20 cellular contexts compared by ENCODE assay signal in genomic region chr6:125636671-125637070, GRCh38.
A peak's percentile ranks its signal among the peaks of the same experiment; 100 is the strongest.
DNase-seq lines count a peak whose midpoint lies in the region; TF ChIP-seq lines count a peak whose summit lies in the region.
"Had no signal": no experiment of that assay in that cellular context is flagged by ENCODE, and none has a peak within 500 bp of the region (broad histone marks: within the 10 kb centered on the region; RNA-seq: fewer than 3 reads in every experiment).

No MANE protein-coding gene starts in this region.

- peaks cover 2% of the 10 kb centered on the region for H3K4me1 ChIP-seq in mesendoderm (ENCODE audit: control insufficient read depth, low read depth, low read length)
- no peaks in the 10 kb centered on the region for H3K4me1 ChIP-seq in tibial artery
- H3K4me1 ChIP-seq: BE2C, Caco-2 had no signal

- H3K79me1 ChIP-seq in mesendoderm (ENCODE audit: low read length) = no peaks in the 10 kb centered on the region

- no peak overlapping the region for H4K5ac ChIP-seq in mesendoderm (ENCODE audit: low read length)

- H3K56ac ChIP-seq in mesendoderm (ENCODE audit: low read length) = no peak overlapping the region

- H2AK5ac ChIP-seq in mesendoderm (ENCODE audit: low read length) = no peak overlapping the region

- H3K36me3 ChIP-seq in mesendoderm (ENCODE audit: control insufficient read depth, insufficient read depth, low read length) (no peaks in the 10 kb centered on the region), tibial artery (no peaks in the 10 kb centered on the region)
- H3K36me3 ChIP-seq: BE2C, BLaER1 had no signal

- peak; percentile 83 for DNase-seq in SK-MEL-5 (ENCODE audit: low read depth, low spot score)
- peak; percentile 7 to 34 for DNase-seq in erythroblast (lab: John Stamatoyannopoulos, UW)
- DNase-seq in mesendoderm = peak; percentile 84
- DNase-seq in immature natural killer cell = no peak
- no peak for DNase-seq in kidney glomerular epithelial cell (lab: John Stamatoyannopoulos, UW)
- no peak for DNase-seq in tibial artery
- DNase-seq: 8988T; ACHN; BE2C; C1 segment of cervical spinal cord; Caco-2; Calu3; CD4-positive, alpha-beta memory T cell; CD4-positive, CD25-positive, alpha-beta regulatory T cell; CD8-positive, alpha-beta memory T cell; DMS79 treated with DMSO at 0.1 percent for 48 hours; GF-D8 had no signal

- no peak for TF ChIP-seq CTCF in tibial artery (IDR thresholded peaks at IDR 0.05)

- H3K4ac ChIP-seq in mesendoderm (ENCODE audit: low read depth, low read length) = no peak overlapping the region

- no peaks in the 10 kb centered on the region for H3K79me2 ChIP-seq in mesendoderm (ENCODE audit: control insufficient read depth, insufficient read depth, low read length)

- no peaks in the 10 kb centered on the region for H3K27me3 ChIP-seq in mesendoderm (ENCODE audit: insufficient read depth, low read length, poor library complexity)
- H3K27me3 ChIP-seq in tibial artery = no peaks in the 10 kb centered on the region
- H3K27me3 ChIP-seq: BE2C, BLaER1 had no signal

- no peaks in the 10 kb centered on the region for H3K9me3 ChIP-seq in tibial artery
- H3K9me3 ChIP-seq: BE2C, BLaER1, Caco-2 had no signal

- no peak overlapping the region for H4K8ac ChIP-seq in mesendoderm (ENCODE audit: low read depth, low read length)

- H2BK5ac ChIP-seq in mesendoderm (ENCODE audit: low read length) = no peak overlapping the region

- H2BK15ac ChIP-seq in mesendoderm (replicated peaks; ENCODE audit: low read depth) = no peak overlapping the region

- no peak overlapping the region for H3K9ac ChIP-seq in mesendoderm (ENCODE audit: low read length)
- H3K9ac ChIP-seq: BLaER1 had no signal

- no peaks in the 10 kb centered on the region for H3K9me3 Mint-ChIP-seq in immature natural killer cell
- H3K9me3 Mint-ChIP-seq: CD4-positive, alpha-beta memory T cell; CD8-positive, alpha-beta memory T cell had no signal

- H3K27ac Mint-ChIP-seq in immature natural killer cell = no peak overlapping the region
- H3K27ac Mint-ChIP-seq: CD14-positive monocyte; CD4-positive, alpha-beta memory T cell; CD4-positive, CD25-positive, alpha-beta regulatory T cell; CD8-positive, alpha-beta memory T cell had no signal

- H3K4me1 Mint-ChIP-seq in immature natural killer cell = no peaks in the 10 kb centered on the region
- H3K4me1 Mint-ChIP-seq: CD14-positive monocyte; CD4-positive, CD25-positive, alpha-beta regulatory T cell; CD8-positive, alpha-beta memory T cell had no signal

- H3K23ac ChIP-seq in mesendoderm (ENCODE audit: low read length) = no peak overlapping the region

- H3K27ac ChIP-seq in mesendoderm (ENCODE audit: low read depth, low read length) (no peak overlapping the region), tibial artery (no peak overlapping the region)
- H3K27ac ChIP-seq: BLaER1 had no signal

- H3K4me3 ChIP-seq in mesendoderm (ENCODE audit: low read length) (no peak overlapping the region), tibial artery (no peak overlapping the region)
- H3K4me3 ChIP-seq: BLaER1, GM12878 had no signal

- in situ Hi-C loops in SK-MEL-5 (cut with HindIII; ENCODE audit: low pct_unique_long_range_greater_than_20kb, low sequenced_read_pairs) = no loop called here

- no peak overlapping the region for H2BK120ac ChIP-seq in mesendoderm (ENCODE audit: low read depth, low read length)

- WGBS in mesendoderm (ENCODE audit: extremely low coverage, insufficient coverage, low lambda C conversion rate) = no CpG with 5 or more reads among the region's 1 CpG

- TF ChIP-seq POLR2A in erythroblast (IDR thresholded peaks at IDR 0.05; ENCODE audit: low read length) = no peak

- H3K27me3 Mint-ChIP-seq in immature natural killer cell (ENCODE audit: low read depth in 3 of 3) = peaks cover 0 to 9% (median 2%) of the 10 kb centered on the region in 3 donors
- H3K27me3 Mint-ChIP-seq: CD4-positive, CD25-positive, alpha-beta regulatory T cell had no signal

- H3K4me3 Mint-ChIP-seq in immature natural killer cell = no peak overlapping the region
- H3K4me3 Mint-ChIP-seq: CD14-positive monocyte; CD4-positive, alpha-beta memory T cell; CD4-positive, CD25-positive, alpha-beta regulatory T cell; CD8-positive, alpha-beta memory T cell had no signal

- H3K4me2 ChIP-seq in mesendoderm (ENCODE audit: low read length) = no peak overlapping the region
- H3K4me2 ChIP-seq: BLaER1 had no signal

- intact Hi-C loops in tibial artery (cut with DNase I; ENCODE audit: low total_unique reads) = no loop called here

- no peak overlapping the region for H3K18ac ChIP-seq in mesendoderm (ENCODE audit: low read length)

- no peaks in the 10 kb centered on the region for H3K36me3 Mint-ChIP-seq in immature natural killer cell
- H3K36me3 Mint-ChIP-seq: CD14-positive monocyte; CD4-positive, alpha-beta memory T cell; CD4-positive, CD25-positive, alpha-beta regulatory T cell; CD8-positive, alpha-beta memory T cell had no signal

Comparison
In these comparisons a context has a peak if more than half of its experiments do, and no peak if none do; other contexts are left out.
1. DNase-seq: peak in SK-MEL-5 (single experiment), erythroblast (2 of 2) and mesendoderm (single experiment); none in immature natural killer cell (0 of 3), kidney glomerular epithelial cell (single experiment) and tibial artery (0 of 2).